Comparison of ENCODE assay signal across 23 cellular contexts in genomic region chr5:172705576-172706084, GRCh38.
"Had no signal": no experiment of that assay in that cellular context is flagged by ENCODE, and none has a peak within 500 bp of the region (broad histone marks: within the 10 kb centered on the region; RNA-seq: fewer than 3 reads in every experiment).

No MANE protein-coding gene starts in this region.

- H3K36me3 Mint-ChIP-seq: activated naive CD8-positive, alpha-beta T cell treated with anti-CD3 and anti-CD28 coated beads, Interleukin-2, amount 10 ng/mL, durations not matched to agents 7 days and 5 days; natural killer cell; WTC11 had no signal

- H3K4me1 ChIP-seq: breast epithelium, prostate gland had no signal

- ATAC-seq: left ventricle myocardium superior, natural killer cell, WTC11 had no signal

- H3K9me3 ChIP-seq: breast epithelium, ovary, prostate gland, testis had no signal

- H3K27ac Mint-ChIP-seq: activated naive CD8-positive, alpha-beta T cell treated with anti-CD3 and anti-CD28 coated beads, Interleukin-2, amount 10 ng/mL, durations not matched to agents 7 days and 5 days; activated T-cell treated with anti-CD3 and anti-CD28 coated beads, Interleukin-2, amount 50 U/mL, for 24 hours; activated T-helper 2 cell treated with anti-CD3 and anti-CD28 coated beads, Interferon-gamma antibody, Interleukin-2, Interleukin-4, amounts not matched to agents 10 μg/mL and 5 μg/mL and 100 μg/mL, durations not matched to agents 14 hours and 24 hours and 36 hours; natural killer cell; WTC11 had no signal

- FAIRE-seq: islet of Langerhans had no signal

- H3K9me3 Mint-ChIP-seq: activated naive CD8-positive, alpha-beta T cell treated with anti-CD3 and anti-CD28 coated beads, Interleukin-2, amount 10 ng/mL, durations not matched to agents 7 days and 5 days; activated T-cell treated with anti-CD3 and anti-CD28 coated beads, Interleukin-2, amount 50 U/mL, for 24 hours; activated T-helper 2 cell treated with anti-CD3 and anti-CD28 coated beads, Interferon-gamma antibody, Interleukin-2, Interleukin-4, amounts not matched to agents 10 μg/mL and 5 μg/mL and 100 μg/mL, durations not matched to agents 14 hours and 24 hours and 36 hours; natural killer cell; WTC11 had no signal

- H3K36me3 ChIP-seq: breast epithelium, ovary, prostate gland had no signal

- H3K27me3 ChIP-seq: testis had no signal

- DNase-seq: activated CD4-positive, alpha-beta T cell treated with anti-CD3 and anti-CD28 coated beads, Interleukin-2, amount 50 U/mL, for 4 hours; activated CD8-positive, alpha-beta memory T cell treated with anti-CD3 and anti-CD28 coated beads for 24 hours; activated CD8-positive, alpha-beta memory T cell treated with anti-CD3 and anti-CD28 coated beads, Interleukin-2, amount 50 U/mL, for 4 hours; activated naive CD4-positive, alpha-beta T cell treated with Interleukin-2 at 50 U/mL for 16 hours; activated naive CD8-positive, alpha-beta T cell treated with anti-CD3 and anti-CD28 coated beads, Interleukin-2, amount 10 ng/mL, durations not matched to agents 7 days and 5 days; activated T-cell treated with anti-CD3 and anti-CD28 coated beads, Interleukin-2, amount 50 U/mL, for 24 hours; amniotic stem cell; hypothalamus; left ventricle myocardium superior; midbrain; natural killer cell; stimulated activated CD4-positive, alpha-beta T cell treated with anti-CD3 and anti-CD28 coated beads, Interleukin-4, amount 100 ng/mL, for 1 hour; stimulated activated naive CD4-positive, alpha-beta T cell; T1000; testis had no signal

- H3K4me3 ChIP-seq: breast epithelium, coronary artery, ovary, prostate gland, testis had no signal

- H3K4me3 Mint-ChIP-seq: activated naive CD8-positive, alpha-beta T cell treated with anti-CD3 and anti-CD28 coated beads, Interleukin-2, amount 10 ng/mL, durations not matched to agents 7 days and 5 days; activated T-cell treated with anti-CD3 and anti-CD28 coated beads, Interleukin-2, amount 50 U/mL, for 24 hours; natural killer cell; WTC11 had no signal

- H3K27ac ChIP-seq: breast epithelium, coronary artery, epithelial cell of prostate, ovary, prostate gland, testis had no signal
